In genomic region chr4:2337131-2337723, GRCh38 we compare ENCODE assay signal across 15 cellular contexts.
DNase-seq lines count a peak whose midpoint lies in the region; ATAC-seq lines count a peak whose summit lies in the region.
"Had no signal": no experiment of that assay in that cellular context is flagged by ENCODE, and none has a peak within 500 bp of the region (broad histone marks: within the 10 kb centered on the region; RNA-seq: fewer than 3 reads in every experiment).

No MANE protein-coding gene starts in this region.

- ATAC-seq in left cardiac atrium, result no peak
- ATAC-seq in left lobe of liver, result no peak
- ATAC-seq in aorta (ENCODE audit: low FRiP score), result no peak

- in situ Hi-C loops in G401 (cut with HindIII; ENCODE audit: low sequenced_read_pairs), result no loop called here

- WGBS in aorta, 2 donors, result 90 to 91% methylated on average over 20 of the region's 20 CpGs

- no peak overlapping the region for H3K27ac ChIP-seq in aorta (ENCODE audit: low read depth in 1 of 2, low read length in 2 of 2)
- H3K27ac ChIP-seq: BLaER1 had no signal

- H3K4me3 ChIP-seq in aorta (ENCODE audit: low read length in 2 of 2), result no peak overlapping the region
- H3K4me3 ChIP-seq: BLaER1 had no signal

- no peaks in the 10 kb centered on the region for H3K27me3 ChIP-seq in aorta (ENCODE audit: control insufficient read depth in 1 of 2, insufficient read depth in 2 of 2, low read length in 1 of 2)

- no peaks in the 10 kb centered on the region for H3K4me1 ChIP-seq in aorta (ENCODE audit: control insufficient read depth in 1 of 2, insufficient read depth in 2 of 2, low read length in 2 of 2)

- H3K9me3 ChIP-seq in aorta (ENCODE audit: control insufficient read depth, low read length), result no peaks in the 10 kb centered on the region
- H3K9me3 ChIP-seq: BLaER1 had no signal

- intact Hi-C loops in cardiac septum (cut with DNase I) (no loop called here), left cardiac atrium (cut with DNase I) (no loop called here), aorta (cut with DNase I) (no loop called here)

- H3K36me3 ChIP-seq in aorta (ENCODE audit: control insufficient read depth in 1 of 2, insufficient read depth in 2 of 2, low read length in 1 of 2), result no peaks in the 10 kb centered on the region
- H3K36me3 ChIP-seq: BLaER1 had no signal

- DNase-seq in cardiac septum (ENCODE audit: low spot score), result peak; percentile 62
- no peak for DNase-seq in left cardiac atrium
- DNase-seq in activated CD8-positive, alpha-beta memory T cell treated with anti-CD3 and anti-CD28 coated beads, Interleukin-2, amount 50 U/mL, for 48 hours, result peak; percentile 37
- peak; percentile 37 for DNase-seq in left lobe of liver (ENCODE audit: low spot score)
- peak; percentile 23 to 48 for DNase-seq in aorta
- DNase-seq in G401 (ENCODE audit: low spot score), result no peak
- no peak for DNase-seq in C1 segment of cervical spinal cord (lab: John Stamatoyannopoulos, UW)
- DNase-seq: DMS 273 treated with DMSO at 0.1 percent for 48 hours, HCEC 1CT, Karpas-422, NCI-H1930, NCI-H2171, NCI-H446 treated with DMSO at 0.1 percent for 48 hours, NCI-H774 had no signal

Comparison
In these comparisons a context has a peak if more than half of its experiments do, and no peak if none do; other contexts are left out.
1. DNase-seq: peak in cardiac septum (single experiment), activated CD8-positive, alpha-beta memory T cell treated with anti-CD3 and anti-CD28 coated beads, Interleukin-2, amount 50 U/mL, for 48 hours (single experiment), left lobe of liver (single experiment) and aorta (2 of 2); none in left cardiac atrium (single experiment), G401 (single experiment) and C1 segment of cervical spinal cord (0 of 14).